ENCODE assay signal across 16 cellular contexts in the genomic region with DNA sequence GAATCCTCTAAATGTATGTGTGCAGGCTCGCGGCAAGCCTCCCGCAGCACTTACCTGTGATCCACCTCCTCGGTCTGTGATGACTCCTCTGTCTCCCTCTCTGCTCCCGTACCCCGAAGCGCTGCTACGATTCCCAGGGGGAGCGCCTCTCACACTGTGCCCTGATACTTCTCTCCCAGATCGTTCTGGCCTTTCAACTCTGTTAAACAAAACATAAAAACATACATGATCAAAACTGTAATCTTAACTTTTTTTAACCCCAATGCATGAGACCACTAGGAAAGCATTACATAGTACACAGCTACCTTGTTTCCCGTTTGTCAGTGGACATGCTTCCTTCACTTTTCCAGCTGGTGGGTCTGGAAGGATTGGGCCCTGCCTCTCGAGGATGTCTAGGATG. TPM values are rescaled to one million over a fixed set of nuclear protein-coding genes. Genes with fewer than 3 reads are reported as not detected.
A peak's percentile ranks its signal among the peaks of the same experiment; 100 is the strongest.
DNase-seq lines count a peak whose midpoint lies in the region; ATAC-seq and TF ChIP-seq lines count a peak whose summit lies in the region.
"Had no signal": no experiment of that assay in that cellular context is flagged by ENCODE, and none has a peak within 500 bp of the region (broad histone marks: within the 10 kb centered on the region; RNA-seq: fewer than 3 reads in every experiment).

No MANE protein-coding gene starts in this region.

- intact Hi-C loops in activated CD4-positive, alpha-beta T cell treated with anti-CD3 and anti-CD28 coated beads for 36 hours (cut with DNase I, micrococcal nuclease) = no loop called here
- intact Hi-C loops in CD4-positive, alpha-beta memory T cell (cut with micrococcal nuclease) = no loop called here
- intact Hi-C loops in Panc1 (cut with micrococcal nuclease; ENCODE audit: unreplicated experiment) = no loop called here

- peaks cover 5% of the 10 kb centered on the region for H3K4me1 Mint-ChIP-seq in activated CD4-positive, alpha-beta T cell treated with anti-CD3 and anti-CD28 coated beads for 36 hours
- H3K4me1 Mint-ChIP-seq in CD4-positive, alpha-beta memory T cell = peaks cover 0 to 4% (median 3%) of the 10 kb centered on the region in 4 donors
- H3K4me1 Mint-ChIP-seq in mesothelial cell of epicardium = no peaks in the 10 kb centered on the region

- ATAC-seq in activated CD4-positive, alpha-beta T cell treated with anti-CD3 and anti-CD28 coated beads for 36 hours = no peak
- no peak for ATAC-seq in Panc1
- no peak for ATAC-seq in HG02588 (IDR thresholded peaks at IDR 0.05; ENCODE audit: unreplicated experiment)

- H3K4me3 Mint-ChIP-seq in activated CD4-positive, alpha-beta T cell treated with anti-CD3 and anti-CD28 coated beads for 36 hours = no peak overlapping the region
- no peak overlapping the region for H3K4me3 Mint-ChIP-seq in CD4-positive, alpha-beta memory T cell
- no peak overlapping the region for H3K4me3 Mint-ChIP-seq in mesothelial cell of epicardium

- no peak for DNase-seq in activated CD4-positive, alpha-beta T cell treated with anti-CD3 and anti-CD28 coated beads for 36 hours
- no peak for DNase-seq in activated CD4-positive, alpha-beta T cell treated with anti-CD3 and anti-CD28 coated beads for 48 hours
- no peak for DNase-seq in CD4-positive, alpha-beta memory T cell
- DNase-seq in Panc1 (ENCODE audit: low read depth, low spot score) (no peak), mesothelial cell of epicardium (ENCODE audit: low spot score in 2 of 2, unreplicated experiment in 2 of 2) (no peak), UCSD-AML1 (lab: John Stamatoyannopoulos, UW; ENCODE audit: unreplicated experiment) (no peak)
- DNase-seq in activated CD8-positive, alpha-beta memory T cell treated with anti-CD3 and anti-CD28 coated beads, Interleukin-2, amount 50 U/mL, for 4 hours = no peak
- DNase-seq: COR-L47, MV-4-11, NCI-H1436, NCI-H2081, NCI-H510A treated with DMSO at 0.1 percent for 48 hours had no signal

- peaks cover 85% of the 10 kb centered on the region for H3K36me3 ChIP-seq in CD4-positive, alpha-beta memory T cell (ENCODE audit: insufficient read depth, low read length)
- peaks cover 65% of the 10 kb centered on the region for H3K36me3 ChIP-seq in Panc1 (ENCODE audit: control insufficient read depth, insufficient read depth, low read length)

- no peaks in the 10 kb centered on the region for H3K9me3 ChIP-seq in CD4-positive, alpha-beta memory T cell (ENCODE audit: control insufficient read depth in 1 of 2, low read length in 2 of 2)
- H3K9me3 ChIP-seq in Panc1 (ENCODE audit: control insufficient read depth, insufficient read depth, low read depth, low read length) = no peaks in the 10 kb centered on the region
- H3K9me3 ChIP-seq: HAP-1 had no signal

- TSS peak; percentile 42 for BruUV-seq in Panc1 (replicated peaks; lab: Mats Ljungman, UMichigan)

- no peaks in the 10 kb centered on the region for H3K27me3 Mint-ChIP-seq in activated CD4-positive, alpha-beta T cell treated with anti-CD3 and anti-CD28 coated beads for 36 hours
- no peaks in the 10 kb centered on the region for H3K27me3 Mint-ChIP-seq in CD4-positive, alpha-beta memory T cell
- no peaks in the 10 kb centered on the region for H3K27me3 Mint-ChIP-seq in mesothelial cell of epicardium (ENCODE audit: low read depth)
- H3K27me3 Mint-ChIP-seq: IgD-negative memory B cell had no signal

- H3K27me3 ChIP-seq in CD4-positive, alpha-beta memory T cell (ENCODE audit: insufficient read depth, low read length) = no peaks in the 10 kb centered on the region
- no peaks in the 10 kb centered on the region for H3K27me3 ChIP-seq in Panc1 (ENCODE audit: control insufficient read depth, insufficient read depth, low read length)

- no peaks in the 10 kb centered on the region for H3K4me1 ChIP-seq in CD4-positive, alpha-beta memory T cell (ENCODE audit: insufficient read depth, low read length)
- H3K4me1 ChIP-seq in Panc1 (ENCODE audit: control insufficient read depth, insufficient read depth, low read length) = no peaks in the 10 kb centered on the region
- H3K4me1 ChIP-seq: HAP-1 had no signal

- in situ Hi-C loops in Panc1 (cut with HindIII; ENCODE audit: low pct_unique_long_range_greater_than_20kb, low sequenced_read_pairs) = no loop called here

- no peaks in the 10 kb centered on the region for H3K9me3 Mint-ChIP-seq in activated CD4-positive, alpha-beta T cell treated with anti-CD3 and anti-CD28 coated beads for 36 hours (ENCODE audit: low read depth)
- H3K9me3 Mint-ChIP-seq in CD4-positive, alpha-beta memory T cell = no peaks in the 10 kb centered on the region
- no peaks in the 10 kb centered on the region for H3K9me3 Mint-ChIP-seq in mesothelial cell of epicardium
- H3K9me3 Mint-ChIP-seq: IgD-negative memory B cell had no signal

- peaks cover 65% of the 10 kb centered on the region for H3K36me3 Mint-ChIP-seq in activated CD4-positive, alpha-beta T cell treated with anti-CD3 and anti-CD28 coated beads for 36 hours (ENCODE audit: low read depth)
- peaks cover 68 to 85% of the 10 kb centered on the region in 2 donors for H3K36me3 Mint-ChIP-seq in CD4-positive, alpha-beta memory T cell
- H3K36me3 Mint-ChIP-seq in mesothelial cell of epicardium = peaks cover 60% of the 10 kb centered on the region

- H3K27ac Mint-ChIP-seq in activated CD4-positive, alpha-beta T cell treated with anti-CD3 and anti-CD28 coated beads for 36 hours = peak overlapping the region; percentile 16
- H3K27ac Mint-ChIP-seq in CD4-positive, alpha-beta memory T cell = peak overlapping the region in 4 of 7 donors; percentile 1 to 68 (median 36)
- peak overlapping the region; percentile 7 for H3K27ac Mint-ChIP-seq in mesothelial cell of epicardium

- POLR2A ChIA-PET in activated CD4-positive, alpha-beta T cell treated with anti-CD3 and anti-CD28 coated beads for 36 hours (lab: Charles Lee) = interaction anchor here (0.6 kb wide), 2 partner anchors 16 to 1791 kb away, joined by 3 to 4 read pairs; no protein-coding TSS in a partner anchor
- POLR2A ChIA-PET in CD4-positive, alpha-beta memory T cell (lab: Charles Lee; ENCODE audit: partially characterized antibody) = no interaction called here
- POLR2A ChIA-PET in Panc1 (lab: Charles Lee) = no interaction called here

- no peak overlapping the region for H3K27ac ChIP-seq in CD4-positive, alpha-beta memory T cell (ENCODE audit: low read depth, low read length)
- H3K27ac ChIP-seq in Panc1 (ENCODE audit: low read length) = no peak overlapping the region
- H3K27ac ChIP-seq: C4-2B had no signal

- no peak overlapping the region for H3K4me3 ChIP-seq in CD4-positive, alpha-beta memory T cell (ENCODE audit: low read length in 2 of 2)
- no peak overlapping the region for H3K4me3 ChIP-seq in Panc1 (ENCODE audit: low read depth in 2 of 2, low read length in 2 of 2)
- H3K4me3 ChIP-seq: HAP-1 had no signal

- CTCF ChIA-PET in activated CD4-positive, alpha-beta T cell treated with anti-CD3 and anti-CD28 coated beads for 36 hours (lab: Charles Lee) = interaction anchor here (0.9 kb wide), 1 partner anchor 10 kb away, joined by 3 read pairs; no protein-coding TSS in a partner anchor
- CTCF ChIA-PET in CD4-positive, alpha-beta memory T cell (lab: Charles Lee; ENCODE audit: partially characterized antibody) = interaction anchor here (1.4 kb wide), 1 partner anchor 642 kb away, joined by 4 read pairs; no protein-coding TSS in a partner anchor
- CTCF ChIA-PET in Panc1 (lab: Charles Lee) = no interaction called here

- TF ChIP-seq CTCF in Panc1 (IDR thresholded peaks at IDR 0.05) (no peak), mesothelial cell of epicardium (IDR thresholded peaks at IDR 0.05; ENCODE audit: unreplicated experiment) (no peak)

RNA-seq across cellular contexts. Expression of gene SLTM, which starts 46.6 kb away (rescaled TPM):
- total RNA-seq in activated CD4-positive, alpha-beta T cell treated with anti-CD3 and anti-CD28 coated beads for 36 hours = 10 to 100 TPM; 85.6 to 85.9 TPM
- 100 to 1,000 TPM; 149 to 153 TPM for total RNA-seq in CD4-positive, alpha-beta memory T cell
- polyA plus RNA-seq in CD4-positive, alpha-beta memory T cell = 10 to 100 TPM; 22.8 to 92.1 TPM
- total RNA-seq in Panc1 (2021; ENCODE audit: unreplicated experiment) (75.7 TPM), mesothelial cell of epicardium (111 to 116 TPM (median 111 TPM) in 3 replicates)
- polyA plus RNA-seq in Panc1 (2012; ENCODE audit: insufficient read length) = 88.4 TPM
